27 cellular contexts compared by ENCODE assay signal in genomic region chr1:47843059-47843458, GRCh38.
DNase-seq lines count a peak whose midpoint lies in the region; ATAC-seq, FAIRE-seq and TF ChIP-seq lines count a peak whose summit lies in the region.
"Had no signal": no experiment of that assay in that cellular context is flagged by ENCODE, and none has a peak within 500 bp of the region (broad histone marks: within the 10 kb centered on the region; RNA-seq: fewer than 3 reads in every experiment).

No MANE protein-coding gene starts in this region.

- H3K4me3 Mint-ChIP-seq in astrocyte (ENCODE audit: unreplicated experiment): peak overlapping the region; percentile 17
- H3K4me3 Mint-ChIP-seq: CD8-positive, alpha-beta T cell had no signal

- H2AFZ ChIP-seq in astrocyte (ENCODE audit: low read depth, low read length): no peak overlapping the region

- H3K4me2 ChIP-seq in astrocyte (ENCODE audit: low read length): no peak overlapping the region

- H3K36me3 ChIP-seq in astrocyte (ENCODE audit: insufficient read depth, low read length) (no peaks in the 10 kb centered on the region), tibial artery (no peaks in the 10 kb centered on the region)
- H3K36me3 ChIP-seq: SJSA1 had no signal

- H3K27me3 Mint-ChIP-seq in astrocyte (ENCODE audit: low read depth, unreplicated experiment): peaks cover 66% of the 10 kb centered on the region

- no peak for FAIRE-seq in astrocyte (lab: Jason Lieb, UNC)
- FAIRE-seq: A204.1, GM12878, H54, HepG2 had no signal

- H3K27ac Mint-ChIP-seq in astrocyte (ENCODE audit: unreplicated experiment): no peak overlapping the region
- H3K27ac Mint-ChIP-seq: CD8-positive, alpha-beta T cell had no signal

- no peaks in the 10 kb centered on the region for H4K20me1 ChIP-seq in astrocyte (ENCODE audit: insufficient read depth, low read length)

- peaks cover 5% of the 10 kb centered on the region for H3K9me3 Mint-ChIP-seq in astrocyte (ENCODE audit: unreplicated experiment)
- H3K9me3 Mint-ChIP-seq: CD8-positive, alpha-beta T cell had no signal

- H3K9me3 ChIP-seq in astrocyte (ENCODE audit: insufficient read depth, low read depth, low read length) (no peaks in the 10 kb centered on the region), tibial artery (no peaks in the 10 kb centered on the region)
- H3K9me3 ChIP-seq: Caco-2, SJSA1 had no signal

- DNase-seq in ELF-1 (ENCODE audit: low read depth, low spot score) (peak; percentile 33), astrocyte (ENCODE audit: low read depth) (no peak), mesenteric fat pad (ENCODE audit: low spot score) (peak; percentile 64), tibial artery (peak in 1 of 2 donors; percentile 28), GM13976 (ENCODE audit: low spot score) (no peak), SK-N-DZ (ENCODE audit: low spot score) (no peak), NOMO-1 (lab: John Stamatoyannopoulos, UW; ENCODE audit: unreplicated experiment in 2 of 2) (no peak)
- DNase-seq: CD8-positive, alpha-beta T cell; GDM1; Karpas-422; MV-4-11; NCI-H1105; NCI-H1436 treated with DMSO at 0.1 percent for 48 hours; NCI-H187 treated with DMSO at 0.1 percent for 48 hours; NCI-H2107; NCI-H748 treated with DMSO at 0.1 percent for 48 hours; NK-92 treated with Interleukin-12 subunit alpha and Interleukin-12 subunit beta, amount 100 ng/mL, for 24 hours; Right ventricle myocardium superior; RPMI8226 had no signal

- peaks cover 3% of the 10 kb centered on the region for H3K4me1 Mint-ChIP-seq in astrocyte (ENCODE audit: low read depth, unreplicated experiment)

- no peaks in the 10 kb centered on the region for H3K4me1 ChIP-seq in astrocyte (ENCODE audit: insufficient read depth, low read length)
- H3K4me1 ChIP-seq in tibial artery: peaks cover 0 to 68% (median 44%) of the 10 kb centered on the region in 4 donors
- H3K4me1 ChIP-seq: Caco-2 had no signal

- in situ Hi-C loops in GM13976 (cut with MboI; ENCODE audit: low sequenced_read_pairs, unreplicated experiment): no loop called here

- H3K9ac ChIP-seq in astrocyte (ENCODE audit: low read length): no peak overlapping the region

- H3K4me3 ChIP-seq in astrocyte (ENCODE audit: insufficient read depth, low read depth, low read length) (no peak overlapping the region), tibial artery (no peak overlapping the region)
- H3K4me3 ChIP-seq: GM12878, SJSA1 had no signal

- H3K36me3 Mint-ChIP-seq in astrocyte (ENCODE audit: low read depth, unreplicated experiment): peaks cover 6% of the 10 kb centered on the region
- H3K36me3 Mint-ChIP-seq: CD8-positive, alpha-beta T cell had no signal

- ATAC-seq in GM21390 (IDR thresholded peaks at IDR 0.05; ENCODE audit: unreplicated experiment): no peak
- ATAC-seq: CD8-positive, alpha-beta T cell; GM12878; HepG2 had no signal

- TF ChIP-seq CTCF in astrocyte (IDR thresholded peaks at IDR 0.05; ENCODE audit: insufficient read depth, low read depth, low read length): no peak
- no peak for TF ChIP-seq CTCF in tibial artery (IDR thresholded peaks at IDR 0.05)
- TF ChIP-seq CTCF in GM13976 (IDR thresholded peaks at IDR 0.05; ENCODE audit: borderline replicate concordance, control extremely low read depth, extremely low read depth, insufficient read depth, missing control alignments): no peak

- intact Hi-C loops in tibial artery (cut with DNase I; ENCODE audit: low total_unique reads): no loop called here

- H3K27me3 ChIP-seq in astrocyte (ENCODE audit: insufficient read depth, low read length) (no peaks in the 10 kb centered on the region), tibial artery (no peaks in the 10 kb centered on the region)
- H3K27me3 ChIP-seq: SJSA1 had no signal

- H3K27ac ChIP-seq in astrocyte (ENCODE audit: low read depth, low read length): no peak overlapping the region
- H3K27ac ChIP-seq in tibial artery: peak overlapping the region; percentile 33 to 84
- H3K27ac ChIP-seq: C4-2B, SJSA1 had no signal

- H3K79me2 ChIP-seq in astrocyte (ENCODE audit: insufficient read depth, low read length): no peaks in the 10 kb centered on the region

Comparison
In these comparisons a context has a peak if more than half of its experiments do, and no peak if none do; other contexts are left out.
1. DNase-seq: peak in ELF-1 (single experiment) and mesenteric fat pad (single experiment); none in astrocyte (single experiment), GM13976 (single experiment), SK-N-DZ (single experiment) and NOMO-1 (0 of 2).